7 cellular contexts compared by ENCODE assay signal in genomic region chr2:216694201-216694825, GRCh38. TPM values are rescaled to one million over a fixed set of nuclear protein-coding genes. Genes with fewer than 3 reads are reported as not detected.
DNase-seq lines count a peak whose midpoint lies in the region; ATAC-seq, FAIRE-seq and TF ChIP-seq lines count a peak whose summit lies in the region.

No MANE protein-coding gene starts in this region.

- no peak for TF ChIP-seq EP300 in K562 (IDR thresholded peaks at IDR 0.05; ENCODE audit: low read length)

- peaks cover 49% of the 10 kb centered on the region for H3K4me1 ChIP-seq in HEK293 (ENCODE audit: control insufficient read depth, insufficient read depth, low read length)
- peaks cover 50% of the 10 kb centered on the region for H3K4me1 ChIP-seq in PC-3 (ENCODE audit: insufficient read depth, low read length)
- H3K4me1 ChIP-seq in K562 (replicated peaks in 1 of 2; ENCODE audit: control insufficient read depth in 2 of 2, insufficient read depth in 2 of 2, low read length in 2 of 2): peaks cover 8 to 19% of the 10 kb centered on the region in 2 experiments
- peaks cover 17% of the 10 kb centered on the region for H3K4me1 ChIP-seq in iPS-18a (ENCODE audit: control insufficient read depth, low read depth, low read length)

- TF ChIP-seq CTCF in HEK293 (tag by site-specific recombination; IDR thresholded peaks at IDR 0.05) (peak; percentile 87), PC-3 (conservative IDR thresholded peaks at IDR 0.05; ENCODE audit: low read depth, low read length) (0 out of 2 replicates have a peak, but pooled peaks have one; percentile 16), K562 (IDR thresholded peaks at IDR 0.05 in 2 of 3, conservative IDR thresholded peaks at IDR 0.05 in 1 of 3; ENCODE audit: insufficient read depth in 2 of 3, low read depth in 1 of 3, low read length in 3 of 3) (no peak)

- BruUV-seq in PC-3 (replicated peaks; lab: Mats Ljungman, UMichigan) (no TSS peak), K562 (replicated peaks; lab: Mats Ljungman, UMichigan) (no TSS peak)

- H3K36me3 ChIP-seq in HEK293 (ENCODE audit: control insufficient read depth in 2 of 2, insufficient read depth in 1 of 2, low read length in 2 of 2) (peaks cover 0 to 3% of the 10 kb centered on the region in 2 experiments; a peak in 1 of 3 replicates), PC-3 (ENCODE audit: low read depth, low read length) (no peaks in the 10 kb centered on the region), K562 (ENCODE audit: control insufficient read depth, insufficient read depth, low read length) (no peaks in the 10 kb centered on the region), iPS-18a (ENCODE audit: control insufficient read depth, low read depth, low read length) (no peaks in the 10 kb centered on the region)

- H3K79me2 ChIP-seq in PC-3 (ENCODE audit: low read length) (no peaks in the 10 kb centered on the region), K562 (ENCODE audit: control insufficient read depth, insufficient read depth, low read length) (no peaks in the 10 kb centered on the region)

- no peaks in the 10 kb centered on the region for H3K9me1 ChIP-seq in K562 (ENCODE audit: control insufficient read depth, insufficient read depth, low read length)

- POLR2A ChIA-PET in HEK293 (lab: Yijun Ruan, JAX) (interaction anchor here (0.8 to 1.5 kb wide), 3 partner anchors 8 to 196 kb away, joined by 3 to 5 read pairs (median 4); partner anchors contain the start of gene RPL37A), PC-3 (lab: Charles Lee; ENCODE audit: unreplicated experiment) (no interaction called here), K562 (lab: Yijun Ruan, JAX) (no interaction called here)

- no peaks in the 10 kb centered on the region for H3K9me2 ChIP-seq in PC-3 (replicated peaks; ENCODE audit: low read length)

- H3F3A ChIP-seq in PC-3 (ENCODE audit: low read length, unreplicated experiment): no peaks in the 10 kb centered on the region

- no peaks in the 10 kb centered on the region for H3K9me3 ChIP-seq in HEK293 (ENCODE audit: control insufficient read depth, insufficient read depth, low read depth, low read length)
- no peaks in the 10 kb centered on the region for H3K9me3 ChIP-seq in PC-3 (ENCODE audit: low read length)
- no peaks in the 10 kb centered on the region for H3K9me3 ChIP-seq in K562 (replicated peaks; ENCODE audit: control insufficient read depth, insufficient read depth, low read depth, low read length)
- no peaks in the 10 kb centered on the region for H3K9me3 ChIP-seq in iPS-18a (ENCODE audit: control insufficient read depth, low read depth, low read length)

- WGBS in K562 (ENCODE audit: insufficient coverage, low coverage, missing lambda C conversion rate): 80% methylated on average over 11 of the region's 56 CpGs

- H4K20me1 ChIP-seq in PC-3 (ENCODE audit: low read length): no peaks in the 10 kb centered on the region
- H4K20me1 ChIP-seq in K562 (replicated peaks; ENCODE audit: control insufficient read depth, insufficient read depth, low read length): no peaks in the 10 kb centered on the region

- peak overlapping the region; percentile 71 for H2AFZ ChIP-seq in PC-3 (ENCODE audit: low read length)
- no peak overlapping the region for H2AFZ ChIP-seq in K562 (ENCODE audit: low read depth, low read length)

- DNase-seq in PC-3 (peak; percentile 54), K562 (ENCODE audit: extremely low read depth in 1 of 4, low spot score in 3 of 4) (no peak), skeletal muscle cell (ENCODE audit: low read depth) (no peak)

- H3K9ac ChIP-seq in PC-3 (ENCODE audit: low read length) (peak overlapping the region; percentile 17; the same call in 1 of the 2 replicates), K562 (ENCODE audit: insufficient read depth in 1 of 2, low read depth in 2 of 2, low read length in 2 of 2) (no peak overlapping the region), iPS-18a (ENCODE audit: low read length) (peak overlapping the region; percentile 31)

- intact Hi-C loops in PC-3 (cut with micrococcal nuclease) (loop anchor here (10.0 kb wide), 1 partner anchor 600 kb away; no protein-coding TSS in a partner anchor), K562 (cut with micrococcal nuclease) (no loop called here)

- no peak for TF ChIP-seq POLR2A in K562 (conservative IDR thresholded peaks at IDR 0.05)

- no peak for TF ChIP-seq RAD21 in K562 (CRISPR knock-in tag; conservative IDR thresholded peaks at IDR 0.05 in 1 of 2, IDR thresholded peaks at IDR 0.05 in 1 of 2)

- CTCF ChIA-PET in HEK293 (lab: Yijun Ruan, JAX): interaction anchor here (0.6 to 2.3 kb wide), 8 partner anchors 12 to 816 kb away, joined by 3 to 10 read pairs (median 4); no protein-coding TSS in a partner anchor
- CTCF ChIA-PET in PC-3 (lab: Charles Lee): interaction anchor here (0.6 kb wide), 1 partner anchor 1018 kb away, joined by 3 read pairs; no protein-coding TSS in a partner anchor
- CTCF ChIA-PET in K562 (lab: Yijun Ruan, JAX; ENCODE audit: low intra/inter-chr PET ratio): no interaction called here

- ATAC-seq in PC-3: no peak
- no peak for ATAC-seq in K562
- ATAC-seq in HG02885 (IDR thresholded peaks at IDR 0.05; ENCODE audit: poor library complexity, unreplicated experiment): no peak
- no peak for ATAC-seq in GM21360 (IDR thresholded peaks at IDR 0.05; ENCODE audit: unreplicated experiment)

- peak overlapping the region; percentile 37 for H3K4me3 ChIP-seq in HEK293 (ENCODE audit: low read depth, low read length)
- H3K4me3 ChIP-seq in PC-3 (ENCODE audit: low read length): peak overlapping the region; percentile 83
- H3K4me3 ChIP-seq in K562: no peak overlapping the region
- H3K4me3 ChIP-seq in iPS-18a (ENCODE audit: low read length): peak overlapping the region; percentile 90
- peak overlapping the region; percentile 61 for H3K4me3 ChIP-seq in skeletal muscle cell (ENCODE audit: low read depth, low read length)

- H3K27me3 ChIP-seq in PC-3 (ENCODE audit: low read length) (no peaks in the 10 kb centered on the region), K562 (ENCODE audit: control insufficient read depth in 2 of 2, insufficient read depth in 2 of 2, low read length in 2 of 2) (no peaks in the 10 kb centered on the region; a peak in 1 of 5 replicates), iPS-18a (ENCODE audit: control insufficient read depth, insufficient read depth, low read length) (peaks cover 54% of the 10 kb centered on the region)

- H3K27ac ChIP-seq in HEK293 (ENCODE audit: extremely low read depth, low read depth, low read length): peak overlapping the region; percentile 94
- no peak overlapping the region for H3K27ac ChIP-seq in PC-3 (ENCODE audit: low read length)
- H3K27ac ChIP-seq in K562 (ENCODE audit: extremely low read depth, low read depth, low read length): no peak overlapping the region
- no peak overlapping the region for H3K27ac ChIP-seq in iPS-18a (ENCODE audit: low read length)

- in situ Hi-C loops in K562 (cut with MboI): loop anchor here (10.0 to 25.0 kb wide), 2 partner anchors 290 to 1018 kb away; no protein-coding TSS in a partner anchor

- no peak for FAIRE-seq in K562 (lab: Jason Lieb, UNC)

- peak overlapping the region; percentile 95 for H3K4me2 ChIP-seq in PC-3 (ENCODE audit: low read length)
- H3K4me2 ChIP-seq in K562 (ENCODE audit: insufficient read depth, low read length): no peak overlapping the region

TF ChIP-seq in HEK293, 187 proteins besides CTCF, POLR2A, EP300 and RAD21 (continues in another document):
- TF ChIP-seq ZBTB8A (tag by site-specific recombination; IDR thresholded peaks at IDR 0.05): peak; percentile 57; the same call in 1 of the 2 replicates
- no peak for TF ChIP-seq ZNF561 (tag by site-specific recombination; IDR thresholded peaks at IDR 0.05; ENCODE audit: borderline replicate concordance)
- no peak for TF ChIP-seq MEIS1 (CRISPR knock-in tag; IDR thresholded peaks at IDR 0.05; ENCODE audit: borderline replicate concordance)

TF ChIP-seq in K562, 482 proteins besides CTCF, POLR2A, EP300 and RAD21:
- TF ChIP-seq SOX6 (IDR thresholded peaks at IDR 0.05) (no peak), ZBTB33 (CRISPR knock-in tag; IDR thresholded peaks at IDR 0.05) (peak; percentile 36; the same call in 1 of the 2 replicates)

RNA-seq across cellular contexts. Expression of gene IGFBP5, which starts 1.0 kb away (rescaled TPM):
- total RNA-seq in PC-3 (2014; rRNA removed) (140 and 157 TPM in 2 replicates), K562 (2014; rRNA removed) (not detected in 2 replicates), K562 (2014; rRNA removed; fragmentation: Illumina TruSeq; extraction: Trizol) (not detected in 2 replicates), K562 (2015; rRNA removed; fragmentation: Illumina TruSeq; extraction: Trizol) (not detected in 2 replicates), K562 (2021) (1.9 and 2.5 TPM in 2 replicates)
- 0.05 TPM in 1 of 2 replicates, not detected in the other for total RNA-seq in K562 (2011; cell fraction: chromatin; rRNA removed; ENCODE audit: low replicate concordance)
- total RNA-seq in K562 (2011; cell fraction: nucleolus; rRNA removed): 0.17 TPM in 1 of 2 replicates, not detected in the other
- total RNA-seq in K562 (2011; cell fraction: nucleoplasm; rRNA removed): 0.29 TPM in 1 of 2 replicates, not detected in the other
- polyA plus RNA-seq in K562 (2011; rRNA removed) (0.01 and 0.05 TPM in 2 replicates), K562 (2014; fragmentation: Illumina TruSeq; extraction: Trizol) (not detected in 2 replicates), K562 (2014; fragmentation: Nextera tagmentation; extraction: Ambion mirVana) (not detected), K562 (2014; rRNA removed) (0.03 and 0.49 TPM in 2 replicates)
- under 0.01 and 0.28 TPM in 2 replicates for polyA plus RNA-seq in K562 (2011; cell fraction: cytosol; rRNA removed)
- 0.01 and 0.40 TPM in 2 replicates for polyA plus RNA-seq in K562 (2011; cell fraction: nucleus; rRNA removed)
- 0.04 and 0.08 TPM in 2 replicates for polyA plus RNA-seq in K562 (2012)
- polyA minus RNA-seq in K562 (2011; rRNA and poly(A)+ RNA removed): 0.03 and 0.04 TPM in 2 replicates
- polyA minus RNA-seq in K562 (2011; cell fraction: cytosol; rRNA and poly(A)+ RNA removed): not detected in 2 replicates
- under 0.01 TPM in 1 of 2 replicates, not detected in the other for polyA minus RNA-seq in K562 (2011; cell fraction: nucleus; rRNA and poly(A)+ RNA removed)

Comparison
In these comparisons a context has a peak if more than half of its experiments do, and no peak if none do; other contexts are left out.
1. CTCF ChIP-seq: peak in HEK293 (single experiment) and PC-3 (single experiment); none in K562 (0 of 3).
2. H3K9ac ChIP-seq: peak in PC-3 (single experiment) and iPS-18a (single experiment); none in K562 (0 of 2).
3. RNA of gene IGFBP5, which starts 1.0 kb away (total RNA-seq): 140 to 157 TPM in PC-3; 0.05 to 2.5 TPM in K562; every median in the first group is over 10 times any median in the second.
4. Of the 44 proteins assayed by ChIP-seq in both K562 and HEK293: peak only in K562: none; only in HEK293: CTCF, PATZ1, REST, ZBTB17, ZBTB26, ZBTB8A and 1 more; in both: none; in neither: 37.